1 cellular context compared by ENCODE assay signal in the genomic region with DNA sequence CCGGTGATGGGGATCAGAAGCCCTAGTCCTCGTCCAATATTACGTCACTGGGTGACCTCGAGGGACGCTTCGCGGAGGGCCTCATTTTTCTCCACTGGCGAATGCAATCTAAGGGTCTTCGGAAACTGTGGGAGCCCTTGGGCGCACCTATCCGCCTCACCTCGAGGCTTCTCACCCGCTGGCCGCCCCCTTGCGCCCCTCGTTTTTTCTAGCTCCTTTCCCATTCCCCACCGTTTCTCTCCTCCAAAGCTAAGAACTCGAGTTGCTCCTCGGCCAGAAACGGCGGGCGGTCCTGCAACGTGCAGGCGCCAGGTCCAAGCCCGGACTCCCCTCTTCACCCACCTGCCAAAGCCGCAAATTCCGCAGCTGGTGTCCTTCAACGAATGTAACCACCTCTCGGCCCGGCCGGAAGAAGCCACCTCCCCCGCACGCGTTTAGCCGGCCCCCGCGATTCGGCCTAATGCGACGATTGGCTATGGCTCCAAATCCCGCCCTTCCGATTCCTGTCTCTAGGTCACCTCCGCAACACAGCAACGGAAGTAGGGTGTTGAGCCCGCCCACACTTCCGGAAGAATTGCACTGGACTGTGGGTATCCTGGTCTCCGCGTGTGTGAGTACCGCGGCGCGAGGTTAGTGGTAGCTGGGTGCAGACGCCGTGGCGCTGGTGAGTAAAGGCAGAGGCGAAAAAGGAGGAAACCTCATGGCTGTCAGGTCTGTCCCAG.
TF ChIP-seq lines count a peak whose summit lies in the region.

A gene with protein sequence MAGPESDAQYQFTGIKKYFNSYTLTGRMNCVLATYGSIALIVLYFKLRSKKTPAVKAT (minus strand): TSS at position 409 of the 722 bp plus-strand sequence. CDS start 4,018 bp downstream, outside the sequence.
A gene with protein sequence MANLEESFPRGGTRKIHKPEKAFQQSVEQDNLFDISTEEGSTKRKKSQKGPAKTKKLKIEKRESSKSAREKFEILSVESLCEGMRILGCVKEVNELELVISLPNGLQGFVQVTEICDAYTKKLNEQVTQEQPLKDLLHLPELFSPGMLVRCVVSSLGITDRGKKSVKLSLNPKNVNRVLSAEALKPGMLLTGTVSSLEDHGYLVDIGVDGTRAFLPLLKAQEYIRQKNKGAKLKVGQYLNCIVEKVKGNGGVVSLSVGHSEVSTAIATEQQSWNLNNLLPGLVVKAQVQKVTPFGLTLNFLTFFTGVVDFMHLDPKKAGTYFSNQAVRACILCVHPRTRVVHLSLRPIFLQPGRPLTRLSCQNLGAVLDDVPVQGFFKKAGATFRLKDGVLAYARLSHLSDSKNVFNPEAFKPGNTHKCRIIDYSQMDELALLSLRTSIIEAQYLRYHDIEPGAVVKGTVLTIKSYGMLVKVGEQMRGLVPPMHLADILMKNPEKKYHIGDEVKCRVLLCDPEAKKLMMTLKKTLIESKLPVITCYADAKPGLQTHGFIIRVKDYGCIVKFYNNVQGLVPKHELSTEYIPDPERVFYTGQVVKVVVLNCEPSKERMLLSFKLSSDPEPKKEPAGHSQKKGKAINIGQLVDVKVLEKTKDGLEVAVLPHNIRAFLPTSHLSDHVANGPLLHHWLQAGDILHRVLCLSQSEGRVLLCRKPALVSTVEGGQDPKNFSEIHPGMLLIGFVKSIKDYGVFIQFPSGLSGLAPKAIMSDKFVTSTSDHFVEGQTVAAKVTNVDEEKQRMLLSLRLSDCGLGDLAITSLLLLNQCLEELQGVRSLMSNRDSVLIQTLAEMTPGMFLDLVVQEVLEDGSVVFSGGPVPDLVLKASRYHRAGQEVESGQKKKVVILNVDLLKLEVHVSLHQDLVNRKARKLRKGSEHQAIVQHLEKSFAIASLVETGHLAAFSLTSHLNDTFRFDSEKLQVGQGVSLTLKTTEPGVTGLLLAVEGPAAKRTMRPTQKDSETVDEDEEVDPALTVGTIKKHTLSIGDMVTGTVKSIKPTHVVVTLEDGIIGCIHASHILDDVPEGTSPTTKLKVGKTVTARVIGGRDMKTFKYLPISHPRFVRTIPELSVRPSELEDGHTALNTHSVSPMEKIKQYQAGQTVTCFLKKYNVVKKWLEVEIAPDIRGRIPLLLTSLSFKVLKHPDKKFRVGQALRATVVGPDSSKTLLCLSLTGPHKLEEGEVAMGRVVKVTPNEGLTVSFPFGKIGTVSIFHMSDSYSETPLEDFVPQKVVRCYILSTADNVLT (N-terminal part only) (plus strand): TSS at position 560 of the 722 bp plus-strand sequence. CDS start 1,801 bp downstream, outside the sequence.

TF ChIP-seq in HepG2, 621 proteins besides CTCF, POLR2A, EP300 and RAD21 (continued from another document and continues in another):
- no peak for TF ChIP-seq ZNF775 (CRISPR knock-in tag; IDR thresholded peaks at IDR 0.05; ENCODE audit: borderline replicate concordance)
- no peak for TF ChIP-seq KDM4B (CRISPR knock-in tag; IDR thresholded peaks at IDR 0.05)
- no peak for TF ChIP-seq ZSCAN22 (CRISPR knock-in tag; IDR thresholded peaks at IDR 0.05)
- TF ChIP-seq, protein P1, sequence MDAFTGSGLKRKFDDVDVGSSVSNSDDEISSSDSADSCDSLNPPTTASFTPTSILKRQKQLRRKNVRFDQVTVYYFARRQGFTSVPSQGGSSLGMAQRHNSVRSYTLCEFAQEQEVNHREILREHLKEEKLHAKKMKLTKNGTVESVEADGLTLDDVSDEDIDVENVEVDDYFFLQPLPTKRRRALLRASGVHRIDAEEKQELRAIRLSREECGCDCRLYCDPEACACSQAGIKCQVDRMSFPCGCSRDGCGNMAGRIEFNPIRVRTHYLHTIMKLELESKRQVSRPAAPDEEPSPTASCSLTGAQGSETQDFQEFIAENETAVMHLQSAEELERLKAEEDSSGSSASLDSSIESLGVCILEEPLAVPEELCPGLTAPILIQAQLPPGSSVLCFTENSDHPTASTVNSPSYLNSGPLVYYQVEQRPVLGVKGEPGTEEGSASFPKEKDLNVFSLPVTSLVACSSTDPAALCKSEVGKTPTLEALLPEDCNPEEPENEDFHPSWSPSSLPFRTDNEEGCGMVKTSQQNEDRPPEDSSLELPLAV (CRISPR knock-in tag; conservative IDR thresholded peaks at IDR 0.05; ENCODE audit: low read depth): no peak
- TF ChIP-seq ZBTB42 (CRISPR knock-in tag; IDR thresholded peaks at IDR 0.05): no peak
- no peak for TF ChIP-seq JARID2 (CRISPR knock-in tag; IDR thresholded peaks at IDR 0.05; ENCODE audit: insufficient replicate concordance)
- TF ChIP-seq ZNF343 (CRISPR knock-in tag; IDR thresholded peaks at IDR 0.05): no peak
- TF ChIP-seq ZKSCAN1 (IDR thresholded peaks at IDR 0.05; ENCODE audit: low read length): no peak
- no peak for TF ChIP-seq PAWR (CRISPR knock-in tag; IDR thresholded peaks at IDR 0.05; ENCODE audit: borderline replicate concordance)
- no peak; the same call in 1 of the 2 replicates for TF ChIP-seq MEIS1 (CRISPR knock-in tag; IDR thresholded peaks at IDR 0.05; ENCODE audit: borderline replicate concordance)
- no peak for TF ChIP-seq HHEX (CRISPR knock-in tag; IDR thresholded peaks at IDR 0.05)
- 0 out of 2 replicates have a peak, but pooled peaks have one; percentile 85 for TF ChIP-seq ZNF274 (CRISPR knock-in tag; IDR thresholded peaks at IDR 0.05)
- TF ChIP-seq, protein P2, sequence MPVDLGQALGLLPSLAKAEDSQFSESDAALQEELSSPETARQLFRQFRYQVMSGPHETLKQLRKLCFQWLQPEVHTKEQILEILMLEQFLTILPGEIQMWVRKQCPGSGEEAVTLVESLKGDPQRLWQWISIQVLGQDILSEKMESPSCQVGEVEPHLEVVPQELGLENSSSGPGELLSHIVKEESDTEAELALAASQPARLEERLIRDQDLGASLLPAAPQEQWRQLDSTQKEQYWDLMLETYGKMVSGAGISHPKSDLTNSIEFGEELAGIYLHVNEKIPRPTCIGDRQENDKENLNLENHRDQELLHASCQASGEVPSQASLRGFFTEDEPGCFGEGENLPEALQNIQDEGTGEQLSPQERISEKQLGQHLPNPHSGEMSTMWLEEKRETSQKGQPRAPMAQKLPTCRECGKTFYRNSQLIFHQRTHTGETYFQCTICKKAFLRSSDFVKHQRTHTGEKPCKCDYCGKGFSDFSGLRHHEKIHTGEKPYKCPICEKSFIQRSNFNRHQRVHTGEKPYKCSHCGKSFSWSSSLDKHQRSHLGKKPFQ (CRISPR knock-in tag; IDR thresholded peaks at IDR 0.05; ENCODE audit: insufficient replicate concordance): peak; percentile 89
- no peak for TF ChIP-seq ZFYVE20 (CRISPR knock-in tag; IDR thresholded peaks at IDR 0.05; ENCODE audit: borderline replicate concordance, low read depth)
- TF ChIP-seq FOXA3 (CRISPR knock-in tag; IDR thresholded peaks at IDR 0.05): peak; percentile 53
- no peak for TF ChIP-seq ZNF737 (CRISPR knock-in tag; IDR thresholded peaks at IDR 0.05; ENCODE audit: borderline replicate concordance)
- TF ChIP-seq, protein P3, sequence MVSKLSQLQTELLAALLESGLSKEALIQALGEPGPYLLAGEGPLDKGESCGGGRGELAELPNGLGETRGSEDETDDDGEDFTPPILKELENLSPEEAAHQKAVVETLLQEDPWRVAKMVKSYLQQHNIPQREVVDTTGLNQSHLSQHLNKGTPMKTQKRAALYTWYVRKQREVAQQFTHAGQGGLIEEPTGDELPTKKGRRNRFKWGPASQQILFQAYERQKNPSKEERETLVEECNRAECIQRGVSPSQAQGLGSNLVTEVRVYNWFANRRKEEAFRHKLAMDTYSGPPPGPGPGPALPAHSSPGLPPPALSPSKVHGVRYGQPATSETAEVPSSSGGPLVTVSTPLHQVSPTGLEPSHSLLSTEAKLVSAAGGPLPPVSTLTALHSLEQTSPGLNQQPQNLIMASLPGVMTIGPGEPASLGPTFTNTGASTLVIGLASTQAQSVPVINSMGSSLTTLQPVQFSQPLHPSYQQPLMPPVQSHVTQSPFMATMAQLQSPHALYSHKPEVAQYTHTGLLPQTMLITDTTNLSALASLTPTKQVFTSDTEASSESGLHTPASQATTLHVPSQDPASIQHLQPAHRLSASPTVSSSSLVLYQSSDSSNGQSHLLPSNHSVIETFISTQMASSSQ (IDR thresholded peaks at IDR 0.05; ENCODE audit: low read depth): 0 out of 2 replicates have a peak, but pooled peaks have one; percentile 25
- TF ChIP-seq, protein P3 (CRISPR knock-in tag; IDR thresholded peaks at IDR 0.05; ENCODE audit: borderline replicate concordance): no peak; the same call in 1 of the 2 replicates
- TF ChIP-seq, protein P4, sequence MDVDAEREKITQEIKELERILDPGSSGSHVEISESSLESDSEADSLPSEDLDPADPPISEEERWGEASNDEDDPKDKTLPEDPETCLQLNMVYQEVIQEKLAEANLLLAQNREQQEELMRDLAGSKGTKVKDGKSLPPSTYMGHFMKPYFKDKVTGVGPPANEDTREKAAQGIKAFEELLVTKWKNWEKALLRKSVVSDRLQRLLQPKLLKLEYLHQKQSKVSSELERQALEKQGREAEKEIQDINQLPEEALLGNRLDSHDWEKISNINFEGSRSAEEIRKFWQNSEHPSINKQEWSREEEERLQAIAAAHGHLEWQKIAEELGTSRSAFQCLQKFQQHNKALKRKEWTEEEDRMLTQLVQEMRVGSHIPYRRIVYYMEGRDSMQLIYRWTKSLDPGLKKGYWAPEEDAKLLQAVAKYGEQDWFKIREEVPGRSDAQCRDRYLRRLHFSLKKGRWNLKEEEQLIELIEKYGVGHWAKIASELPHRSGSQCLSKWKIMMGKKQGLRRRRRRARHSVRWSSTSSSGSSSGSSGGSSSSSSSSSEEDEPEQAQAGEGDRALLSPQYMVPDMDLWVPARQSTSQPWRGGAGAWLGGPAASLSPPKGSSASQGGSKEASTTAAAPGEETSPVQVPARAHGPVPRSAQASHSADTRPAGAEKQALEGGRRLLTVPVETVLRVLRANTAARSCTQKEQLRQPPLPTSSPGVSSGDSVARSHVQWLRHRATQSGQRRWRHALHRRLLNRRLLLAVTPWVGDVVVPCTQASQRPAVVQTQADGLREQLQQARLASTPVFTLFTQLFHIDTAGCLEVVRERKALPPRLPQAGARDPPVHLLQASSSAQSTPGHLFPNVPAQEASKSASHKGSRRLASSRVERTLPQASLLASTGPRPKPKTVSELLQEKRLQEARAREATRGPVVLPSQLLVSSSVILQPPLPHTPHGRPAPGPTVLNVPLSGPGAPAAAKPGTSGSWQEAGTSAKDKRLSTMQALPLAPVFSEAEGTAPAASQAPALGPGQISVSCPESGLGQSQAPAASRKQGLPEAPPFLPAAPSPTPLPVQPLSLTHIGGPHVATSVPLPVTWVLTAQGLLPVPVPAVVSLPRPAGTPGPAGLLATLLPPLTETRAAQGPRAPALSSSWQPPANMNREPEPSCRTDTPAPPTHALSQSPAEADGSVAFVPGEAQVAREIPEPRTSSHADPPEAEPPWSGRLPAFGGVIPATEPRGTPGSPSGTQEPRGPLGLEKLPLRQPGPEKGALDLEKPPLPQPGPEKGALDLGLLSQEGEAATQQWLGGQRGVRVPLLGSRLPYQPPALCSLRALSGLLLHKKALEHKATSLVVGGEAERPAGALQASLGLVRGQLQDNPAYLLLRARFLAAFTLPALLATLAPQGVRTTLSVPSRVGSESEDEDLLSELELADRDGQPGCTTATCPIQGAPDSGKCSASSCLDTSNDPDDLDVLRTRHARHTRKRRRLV (CRISPR knock-in tag; IDR thresholded peaks at IDR 0.05): no peak
- peak; percentile 69; the same call in 1 of the 2 replicates for TF ChIP-seq CBX5 (CRISPR knock-in tag; IDR thresholded peaks at IDR 0.05; ENCODE audit: borderline replicate concordance)
- TF ChIP-seq AKAP8 (CRISPR knock-in tag; IDR thresholded peaks at IDR 0.05): no peak; the same call in 1 of the 2 replicates
- no peak for TF ChIP-seq KLF15 (CRISPR knock-in tag; IDR thresholded peaks at IDR 0.05; ENCODE audit: borderline replicate concordance)
- no peak for TF ChIP-seq ZFP82 (CRISPR knock-in tag; IDR thresholded peaks at IDR 0.05; ENCODE audit: borderline replicate concordance)
- TF ChIP-seq MYNN (CRISPR knock-in tag; IDR thresholded peaks at IDR 0.05; ENCODE audit: low read depth): 0 out of 2 replicates have a peak, but pooled peaks have one; percentile 84
- TF ChIP-seq SP1 (IDR thresholded peaks at IDR 0.05): no peak
- peak; percentile 56 for TF ChIP-seq SP1 (CRISPR knock-in tag; IDR thresholded peaks at IDR 0.05)
- no peak for TF ChIP-seq CCAR2 (optimal IDR thresholded peaks at IDR 0.05; ENCODE audit: low read depth, low read length)
- TF ChIP-seq, protein P5, sequence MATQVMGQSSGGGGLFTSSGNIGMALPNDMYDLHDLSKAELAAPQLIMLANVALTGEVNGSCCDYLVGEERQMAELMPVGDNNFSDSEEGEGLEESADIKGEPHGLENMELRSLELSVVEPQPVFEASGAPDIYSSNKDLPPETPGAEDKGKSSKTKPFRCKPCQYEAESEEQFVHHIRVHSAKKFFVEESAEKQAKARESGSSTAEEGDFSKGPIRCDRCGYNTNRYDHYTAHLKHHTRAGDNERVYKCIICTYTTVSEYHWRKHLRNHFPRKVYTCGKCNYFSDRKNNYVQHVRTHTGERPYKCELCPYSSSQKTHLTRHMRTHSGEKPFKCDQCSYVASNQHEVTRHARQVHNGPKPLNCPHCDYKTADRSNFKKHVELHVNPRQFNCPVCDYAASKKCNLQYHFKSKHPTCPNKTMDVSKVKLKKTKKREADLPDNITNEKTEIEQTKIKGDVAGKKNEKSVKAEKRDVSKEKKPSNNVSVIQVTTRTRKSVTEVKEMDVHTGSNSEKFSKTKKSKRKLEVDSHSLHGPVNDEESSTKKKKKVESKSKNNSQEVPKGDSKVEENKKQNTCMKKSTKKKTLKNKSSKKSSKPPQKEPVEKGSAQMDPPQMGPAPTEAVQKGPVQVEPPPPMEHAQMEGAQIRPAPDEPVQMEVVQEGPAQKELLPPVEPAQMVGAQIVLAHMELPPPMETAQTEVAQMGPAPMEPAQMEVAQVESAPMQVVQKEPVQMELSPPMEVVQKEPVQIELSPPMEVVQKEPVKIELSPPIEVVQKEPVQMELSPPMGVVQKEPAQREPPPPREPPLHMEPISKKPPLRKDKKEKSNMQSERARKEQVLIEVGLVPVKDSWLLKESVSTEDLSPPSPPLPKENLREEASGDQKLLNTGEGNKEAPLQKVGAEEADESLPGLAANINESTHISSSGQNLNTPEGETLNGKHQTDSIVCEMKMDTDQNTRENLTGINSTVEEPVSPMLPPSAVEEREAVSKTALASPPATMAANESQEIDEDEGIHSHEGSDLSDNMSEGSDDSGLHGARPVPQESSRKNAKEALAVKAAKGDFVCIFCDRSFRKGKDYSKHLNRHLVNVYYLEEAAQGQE (IDR thresholded peaks at IDR 0.05; ENCODE audit: borderline replicate concordance in 1 of 2, low read depth in 1 of 2, low read length in 2 of 2): no peak
- TF ChIP-seq ZNF382 (CRISPR knock-in tag; IDR thresholded peaks at IDR 0.05; ENCODE audit: borderline replicate concordance): no peak
- no peak for TF ChIP-seq HNF4A (CRISPR knock-in tag; IDR thresholded peaks at IDR 0.05)
